ENCODE assay signal across 7 cellular contexts in the genomic region with DNA sequence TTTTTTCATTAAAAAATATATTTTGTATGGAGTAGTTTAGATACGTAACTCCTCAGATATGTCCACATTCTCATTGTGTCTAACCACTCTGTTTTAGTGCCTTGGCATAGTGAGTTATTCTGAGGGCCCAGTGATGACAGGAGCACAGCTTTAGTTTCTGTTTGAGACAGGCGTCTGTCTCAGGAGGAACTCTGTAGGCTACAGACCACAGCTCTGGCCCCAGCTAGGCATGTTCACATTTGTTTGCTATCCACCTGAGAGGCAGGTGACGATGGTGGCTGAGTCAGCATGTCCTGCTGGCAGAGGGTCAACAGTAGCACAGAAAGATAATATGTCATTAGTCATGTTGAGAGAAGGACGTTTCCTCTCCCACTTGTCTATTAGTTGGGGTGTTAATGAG.
DNase-seq lines count a peak whose midpoint lies in the region; ATAC-seq and FAIRE-seq lines count a peak whose summit lies in the region.

No MANE protein-coding gene starts in this region.

- peak; percentile 98 for FAIRE-seq in islet of Langerhans (lab: Jason Lieb, UNC)

- DNase-seq in NCI-H510A (lab: John Stamatoyannopoulos, UW) (peak; percentile 97), activated gamma-delta T cell treated with Interleukin-2 at 50 U/mL for 16 hours (no peak), amniotic stem cell (lab: John Stamatoyannopoulos, UW) (no peak)
- no peak for DNase-seq in stimulated activated CD4-positive, alpha-beta T cell treated with anti-CD3 and anti-CD28 coated beads, Interleukin-4, amount 100 ng/mL, for 24 hours

- peak; percentile 90 for ATAC-seq in GM19025 (IDR thresholded peaks at IDR 0.05; ENCODE audit: low read depth, unreplicated experiment)
- ATAC-seq in HG02885 (IDR thresholded peaks at IDR 0.05; ENCODE audit: poor library complexity, unreplicated experiment), result peak; percentile 74
